23 cellular contexts compared by ENCODE assay signal in genomic region chr12:93729934-93730333, GRCh38.
"Had no signal": no experiment of that assay in that cellular context is flagged by ENCODE, and none has a peak within 500 bp of the region (broad histone marks: within the 10 kb centered on the region; RNA-seq: fewer than 3 reads in every experiment).

No MANE protein-coding gene starts in this region.

- DNase-seq: effector memory CD4-positive, alpha-beta T cell; esophagus squamous epithelium; foreskin fibroblast; head of caudate nucleus; kidney; left cardiac atrium; left ventricle myocardium superior; mesendoderm; naive B cell; occipital lobe; spleen; stimulated activated CD4-positive, alpha-beta T cell treated with anti-CD3 and anti-CD28 coated beads, Interleukin-15, amount 100 ng/mL, for 24 hours; stimulated activated CD4-positive, alpha-beta T cell treated with anti-CD3 and anti-CD28 coated beads, Interleukin-1b, Interleukin-23, amount 100 ng/mL, for 48 hours; stimulated activated CD4-positive, alpha-beta T cell treated with anti-CD3 and anti-CD28 coated beads, Interleukin-4, amount 100 ng/mL, for 24 hours; tibial artery; upper lobe of left lung; uterus had no signal

- H3K9me3 ChIP-seq: esophagus squamous epithelium, prostate gland, spleen, tibial artery, upper lobe of left lung, uterus had no signal

- H3K36me3 ChIP-seq: esophagus squamous epithelium, prostate gland, tibial artery, upper lobe of left lung, uterus had no signal

- H3K27me3 ChIP-seq: esophagus squamous epithelium, hepatocyte, spleen, tibial artery, upper lobe of left lung, uterus had no signal

- H3K4me3 ChIP-seq: esophagus squamous epithelium, hepatocyte, prostate gland, spleen, tibial artery, upper lobe of left lung, uterus had no signal

- H3K27ac ChIP-seq: epithelial cell of prostate, esophagus squamous epithelium, hepatocyte, parathyroid adenoma, prostate gland, spleen, tibial artery, upper lobe of left lung, uterus had no signal

- ATAC-seq: left cardiac atrium; left ventricle myocardium superior; sciatic nerve; stimulated activated memory B cell treated with anti-CD40 and anti-IgM and Interleukin-4, amounts not matched to agents 10 μg/mL and 1 μg/mL and 100 μg/mL, for 72 hours had no signal
